Comparison of ENCODE assay signal across 9 cellular contexts in the genomic region with DNA sequence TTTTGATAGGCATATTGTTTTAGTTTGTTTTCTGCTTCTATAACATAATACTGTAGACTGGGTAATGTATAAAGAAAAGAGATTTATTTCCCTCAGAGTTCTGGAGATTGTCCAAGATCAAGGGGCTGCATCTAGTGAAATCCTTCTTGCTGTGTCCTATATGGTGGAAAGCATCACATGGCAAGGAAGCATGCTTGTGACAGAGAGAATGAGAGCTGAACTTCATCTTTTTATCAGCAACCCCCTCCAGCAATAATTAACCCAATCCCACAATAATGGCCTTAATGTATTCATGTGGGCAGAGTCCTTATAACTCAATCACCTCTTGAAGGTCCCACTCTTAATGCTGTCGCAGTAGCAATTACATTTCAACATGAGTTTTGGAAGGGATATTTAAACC.
"Had no signal": no experiment of that assay in that cellular context is flagged by ENCODE, and none has a peak within 500 bp of the region (broad histone marks: within the 10 kb centered on the region; RNA-seq: fewer than 3 reads in every experiment).

No MANE protein-coding gene starts in this region.

- H3K4me1 Mint-ChIP-seq: IgD-negative memory B cell had no signal

- H3K36me3 Mint-ChIP-seq: IgD-negative memory B cell had no signal

- H3K36me3 ChIP-seq: HAP-1 had no signal

- H2AFZ ChIP-seq: GM23248 had no signal

- H3K9ac ChIP-seq: GM23248 had no signal

- H3K27ac ChIP-seq: GM23248, HL-60 had no signal

- H3K4me3 Mint-ChIP-seq: HFFc6, IgD-negative memory B cell had no signal

- H3K27ac Mint-ChIP-seq: HFFc6, IgD-negative memory B cell had no signal

- H3K4me1 ChIP-seq: HAP-1 had no signal

- H3K9me3 ChIP-seq: HAP-1 had no signal

- DNase-seq: GM23248, GOT3, H7, HFFc6 had no signal

- ATAC-seq: HCT116, HepG2 had no signal

- H3K4me3 ChIP-seq: GM23248, HAP-1 had no signal

- H3K9me3 Mint-ChIP-seq: IgD-negative memory B cell had no signal
